ENCODE assay signal across 8 cellular contexts in the genomic region with DNA sequence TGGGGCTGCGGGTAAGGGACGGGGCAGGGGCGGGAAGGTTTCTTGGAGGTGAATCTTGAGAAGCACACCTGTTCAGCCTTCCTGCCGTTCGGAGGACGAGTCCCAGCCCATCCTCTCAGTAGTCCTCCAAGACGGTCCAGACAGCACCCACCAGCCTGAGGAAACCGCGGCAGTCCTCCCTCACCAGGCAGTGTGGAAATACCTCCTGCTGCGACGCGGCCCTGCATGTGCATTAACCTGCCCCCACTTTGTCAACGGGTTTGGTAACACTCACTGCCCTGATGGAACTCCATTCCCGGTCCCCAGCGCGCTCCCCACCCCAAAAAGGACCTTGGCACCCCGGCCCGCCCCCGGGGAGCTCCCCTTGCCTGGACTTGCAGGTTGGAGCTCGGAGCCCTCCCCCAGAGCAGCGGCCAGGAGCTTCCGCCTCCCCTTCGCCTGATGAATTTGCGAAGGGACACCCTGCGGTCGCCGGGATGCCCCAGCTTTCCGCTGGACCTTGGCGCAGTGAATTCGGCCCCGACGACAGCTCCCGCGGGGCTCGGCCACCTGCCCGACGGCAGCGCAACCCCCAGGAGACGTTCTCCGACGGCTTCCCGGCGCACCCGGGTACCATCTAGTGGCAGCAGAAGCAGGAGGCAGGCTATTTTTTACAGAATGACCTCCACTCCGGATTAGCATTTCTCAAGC. TPM values are rescaled to one million over a fixed set of nuclear protein-coding genes. Genes with fewer than 3 reads are reported as not detected.
A peak's percentile ranks its signal among the peaks of the same experiment; 100 is the strongest.
DNase-seq lines count a peak whose midpoint lies in the region; ATAC-seq lines count a peak whose summit lies in the region.

No MANE protein-coding gene starts in this region.

- no peaks in the 10 kb centered on the region for H3K4me1 ChIP-seq in CD8-positive, alpha-beta memory T cell (ENCODE audit: insufficient read depth, low read length)
- no peaks in the 10 kb centered on the region for H3K4me1 ChIP-seq in HAP-1

- H3K27ac ChIP-seq in CD8-positive, alpha-beta memory T cell (ENCODE audit: low read depth, low read length): no peak overlapping the region

- peak overlapping the region in 1 of 8 donors; percentile 69 for H3K27ac Mint-ChIP-seq in CD8-positive, alpha-beta memory T cell

- H3K4me3 Mint-ChIP-seq in CD8-positive, alpha-beta memory T cell: peak overlapping the region in 6 of 7 donors; percentile 3 to 82 (median 45)

- no peak overlapping the region for H3K4me3 ChIP-seq in CD8-positive, alpha-beta memory T cell (ENCODE audit: low read length)
- H3K4me3 ChIP-seq in HAP-1: no peak overlapping the region

- H3K9me3 Mint-ChIP-seq in CD8-positive, alpha-beta memory T cell: no peaks in the 10 kb centered on the region

- no peaks in the 10 kb centered on the region for H3K36me3 ChIP-seq in CD8-positive, alpha-beta memory T cell (ENCODE audit: insufficient read depth, low read length)
- H3K36me3 ChIP-seq in HAP-1 (replicated peaks): no peaks in the 10 kb centered on the region

- in situ Hi-C loops in HAP-1 (cut with MboI; ENCODE audit: low sequenced_read_pairs): no loop called here

- H3K36me3 Mint-ChIP-seq in CD8-positive, alpha-beta memory T cell: no peaks in the 10 kb centered on the region

- peaks cover 6 to 11% (median 9%) of the 10 kb centered on the region in 3 donors for H3K4me1 Mint-ChIP-seq in CD8-positive, alpha-beta memory T cell

- POLR2A ChIA-PET in CD8-positive, alpha-beta memory T cell (lab: Charles Lee): no interaction called here

- no peak for ATAC-seq in HG02852 (IDR thresholded peaks at IDR 0.05; ENCODE audit: unreplicated experiment)

- H3K9me3 ChIP-seq in CD8-positive, alpha-beta memory T cell (ENCODE audit: low read length): no peaks in the 10 kb centered on the region
- no peaks in the 10 kb centered on the region for H3K9me3 ChIP-seq in HAP-1

- H3K27me3 ChIP-seq in CD8-positive, alpha-beta memory T cell (ENCODE audit: insufficient read depth, low read length, poor library complexity, severe bottlenecking): no peaks in the 10 kb centered on the region
- peaks cover 35% of the 10 kb centered on the region for H3K27me3 ChIP-seq in HAP-1 (ENCODE audit: low read depth)

- peaks cover 25% of the 10 kb centered on the region in 2 donors for H3K27me3 Mint-ChIP-seq in CD8-positive, alpha-beta memory T cell

- CTCF ChIA-PET in CD8-positive, alpha-beta memory T cell (lab: Charles Lee): interaction anchor here (0.8 to 3.0 kb wide), 13 partner anchors 9 to 412 kb away, joined by 3 to 19 read pairs (median 3); no protein-coding TSS in a partner anchor

- DNase-seq in CD8-positive, alpha-beta memory T cell: peak in 4 of 5 donors; percentile 26 to 62 (median 45)
- DNase-seq in HAP-1 (ENCODE audit: low spot score in 2 of 2): peak; percentile 12 to 65
- peak in 4 of 5 experiments; percentile 15 to 59 (median 24) for DNase-seq in T-helper 2 cell
- peak; percentile 46 for DNase-seq in astrocyte of the hippocampus (ENCODE audit: low read depth, low spot score)
- DNase-seq in inferior parietal cortex (ENCODE audit: extremely low spot score): peak; percentile 38
- DNase-seq in stimulated activated CD4-positive, alpha-beta T cell treated with anti-CD3 and anti-CD28 coated beads, Interleukin-4, amount 100 ng/mL, for 48 hours (ENCODE audit: low read depth in 2 of 2): peak; percentile 55 to 57
- no peak for DNase-seq in NCI-H146 treated with DMSO at 0.1 percent for 48 hours (lab: John Stamatoyannopoulos, UW; ENCODE audit: unreplicated experiment)

RNA-seq across cellular contexts. Expression of a gene that starts 31.5 kb away (rescaled TPM):
- under 1 TPM; 0.61 to 0.66 TPM for total RNA-seq in CD8-positive, alpha-beta memory T cell
- 0.60 TPM for polyA plus RNA-seq in CD8-positive, alpha-beta memory T cell
